In the genomic region with DNA sequence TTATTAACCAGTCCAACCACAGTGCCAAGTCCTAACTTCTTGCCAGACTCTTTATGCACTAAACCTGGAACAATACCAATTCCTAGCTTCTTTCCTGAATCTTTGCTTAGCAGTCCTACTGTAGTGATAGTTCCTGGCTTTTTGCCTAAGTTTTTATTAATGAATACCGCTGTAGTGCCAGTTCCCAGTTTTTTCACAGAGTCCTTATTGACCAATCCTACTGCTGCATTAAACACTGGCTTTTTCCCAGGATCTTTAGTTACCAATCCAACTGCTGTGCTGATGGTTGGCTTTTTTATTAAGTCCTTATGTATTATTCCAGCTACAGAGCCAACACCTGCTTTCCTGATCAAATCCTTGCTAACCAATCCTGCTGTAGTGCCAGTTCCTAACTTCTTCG, we compare ENCODE assay signal across 24 cellular contexts.
DNase-seq lines count a peak whose midpoint lies in the region; ATAC-seq, FAIRE-seq and TF ChIP-seq lines count a peak whose summit lies in the region.
"Had no signal": no experiment of that assay in that cellular context is flagged by ENCODE, and none has a peak within 500 bp of the region (broad histone marks: within the 10 kb centered on the region; RNA-seq: fewer than 3 reads in every experiment).

No MANE protein-coding gene starts in this region.

- H3K27me3 ChIP-seq in KMS-11 (ENCODE audit: insufficient read depth, low read depth) (no peaks in the 10 kb centered on the region), fibroblast of lung (ENCODE audit: control insufficient read depth, insufficient read depth, low read length) (no peaks in the 10 kb centered on the region), pancreas (no peaks in the 10 kb centered on the region), GM23248 (replicated peaks; ENCODE audit: insufficient read depth) (no peaks in the 10 kb centered on the region), adrenal gland (no peaks in the 10 kb centered on the region), breast epithelium (no peaks in the 10 kb centered on the region)
- H3K27me3 ChIP-seq: BLaER1, SJCRH30 had no signal

- H3K27ac ChIP-seq in KMS-11 (no peak overlapping the region), VCaP (peak overlapping the region; percentile 47), fibroblast of lung (ENCODE audit: insufficient read depth, low read length) (no peak overlapping the region), pancreas (no peak overlapping the region), GM23248 (no peak overlapping the region), adrenal gland (no peak overlapping the region), breast epithelium (peak overlapping the region in 1 of 2 donors; percentile 1)
- H3K27ac ChIP-seq: BLaER1, SJCRH30 had no signal

- H3K79me2 ChIP-seq in KMS-11 (ENCODE audit: insufficient read depth, low read depth) (peaks cover 88% of the 10 kb centered on the region), fibroblast of lung (ENCODE audit: control insufficient read depth, insufficient read depth, low read length) (no peaks in the 10 kb centered on the region), GM23248 (ENCODE audit: insufficient read depth) (peaks cover 92% of the 10 kb centered on the region)

- H3K9me3 ChIP-seq in fibroblast of lung (ENCODE audit: control insufficient read depth, insufficient read depth, low read depth, low read length) = no peaks in the 10 kb centered on the region
- H3K9me3 ChIP-seq in pancreas = no peaks in the 10 kb centered on the region
- H3K9me3 ChIP-seq in GM23248 (ENCODE audit: low read depth) = no peaks in the 10 kb centered on the region
- H3K9me3 ChIP-seq in adrenal gland (replicated peaks in 1 of 3) = no peaks in the 10 kb centered on the region
- no peaks in the 10 kb centered on the region for H3K9me3 ChIP-seq in breast epithelium
- H3K9me3 ChIP-seq: Caco-2, SJCRH30 had no signal

- in situ Hi-C loops in GM23248 (cut with MboI) = no loop called here

- TF ChIP-seq CTCF in KMS-11 (conservative IDR thresholded peaks at IDR 0.05; ENCODE audit: low read depth, low read length) (no peak), VCaP (conservative IDR thresholded peaks at IDR 0.05) (no peak), fibroblast of lung (conservative IDR thresholded peaks at IDR 0.05 in 1 of 2, IDR thresholded peaks at IDR 0.05 in 1 of 2; ENCODE audit: low read depth in 1 of 2, low read length in 2 of 2) (no peak), pancreas (IDR thresholded peaks at IDR 0.05) (no peak), lower leg skin (IDR thresholded peaks at IDR 0.05) (no peak), adrenal gland (IDR thresholded peaks at IDR 0.05) (no peak), breast epithelium (IDR thresholded peaks at IDR 0.05) (no peak)

- H4K20me1 ChIP-seq in KMS-11 (ENCODE audit: insufficient read depth) (peaks cover 13% of the 10 kb centered on the region), fibroblast of lung (ENCODE audit: control insufficient read depth, extremely low read depth, insufficient read depth, low read length) (no peaks in the 10 kb centered on the region), GM23248 (ENCODE audit: insufficient read depth) (no peaks in the 10 kb centered on the region; the same call in 1 of the 2 replicates)

- H3K9me2 ChIP-seq in GM23248 (ENCODE audit: insufficient read depth) = no peaks in the 10 kb centered on the region; the same call in 1 of the 2 replicates

- intact Hi-C loops in pancreas (cut with DNase I) = no loop called here
- intact Hi-C loops in lower leg skin (cut with DNase I; ENCODE audit: low total_unique reads) = no loop called here
- intact Hi-C loops in adrenal gland (cut with DNase I) = no loop called here
- intact Hi-C loops in breast epithelium (cut with DNase I; ENCODE audit: low total_unique reads) = no loop called here

- H3K4me3 ChIP-seq in KMS-11 (IDR thresholded peaks at IDR 0.05; ENCODE audit: insufficient read depth, low read depth, low read length) = no peak overlapping the region
- no peak overlapping the region for H3K4me3 ChIP-seq in fibroblast of lung (replicated peaks in 1 of 4; ENCODE audit: control extremely low read depth in 1 of 4, insufficient read depth in 1 of 4, low read depth in 3 of 4, low read length in 4 of 4)
- H3K4me3 ChIP-seq in pancreas = no peak overlapping the region
- no peak overlapping the region for H3K4me3 ChIP-seq in GM23248
- H3K4me3 ChIP-seq in lower leg skin (ENCODE audit: low read depth, poor library complexity, severe bottlenecking) = no peak overlapping the region
- no peak overlapping the region for H3K4me3 ChIP-seq in adrenal gland
- H3K4me3 ChIP-seq in breast epithelium = no peak overlapping the region
- H3K4me3 ChIP-seq: BLaER1, K562, SJCRH30 had no signal

- FAIRE-seq in pancreas (lab: Jason Lieb, UNC) = no peak
- FAIRE-seq: GM12892, RCC 7860 had no signal

- H3K9ac ChIP-seq in KMS-11 (no peak overlapping the region), fibroblast of lung (ENCODE audit: insufficient read depth, low read length) (no peak overlapping the region), GM23248 (no peak overlapping the region)
- H3K9ac ChIP-seq: BLaER1 had no signal

- H2AFZ ChIP-seq in KMS-11 (ENCODE audit: low read depth) (no peak overlapping the region), fibroblast of lung (ENCODE audit: low read length) (no peak overlapping the region), GM23248 (no peak overlapping the region)

- no peak for TF ChIP-seq POLR2A in lower leg skin (IDR thresholded peaks at IDR 0.05)
- TF ChIP-seq POLR2A in adrenal gland (IDR thresholded peaks at IDR 0.05) = no peak
- no peak for TF ChIP-seq POLR2A in breast epithelium (IDR thresholded peaks at IDR 0.05)

- peaks cover 12% of the 10 kb centered on the region for H3F3A ChIP-seq in GM23248 (ENCODE audit: insufficient read depth)

- H3K36me3 ChIP-seq in KMS-11 (ENCODE audit: insufficient read depth) (peaks cover 14% of the 10 kb centered on the region; the same call in 1 of the 2 replicates), fibroblast of lung (ENCODE audit: control insufficient read depth, insufficient read depth, low read length) (no peaks in the 10 kb centered on the region), pancreas (no peaks in the 10 kb centered on the region), GM23248 (ENCODE audit: low read depth) (peaks cover 28% of the 10 kb centered on the region), adrenal gland (replicated peaks in 1 of 2) (peaks cover 0 to 12% of the 10 kb centered on the region in 2 donors), breast epithelium (no peaks in the 10 kb centered on the region)

- ATAC-seq in pancreas = peak; percentile 40 to 75 (median 52)
- ATAC-seq: K562 had no signal

- peaks cover 91% of the 10 kb centered on the region for H3K4me1 ChIP-seq in KMS-11 (ENCODE audit: low read depth, poor library complexity, severe bottlenecking)
- H3K4me1 ChIP-seq in fibroblast of lung (ENCODE audit: control insufficient read depth, extremely low read depth, insufficient read depth, low read length) = no peaks in the 10 kb centered on the region
- H3K4me1 ChIP-seq in pancreas = peaks cover 0 to 6% (median 0%) of the 10 kb centered on the region in 3 donors
- peaks cover 11% of the 10 kb centered on the region for H3K4me1 ChIP-seq in GM23248 (ENCODE audit: insufficient read depth)
- H3K4me1 ChIP-seq in adrenal gland (replicated peaks in 1 of 2) = peaks cover 0 to 14% of the 10 kb centered on the region in 2 donors
- no peaks in the 10 kb centered on the region for H3K4me1 ChIP-seq in breast epithelium
- H3K4me1 ChIP-seq: Caco-2, SJCRH30 had no signal

- WGBS in pancreas, 2 donors = 28 to 39% methylated on average over 2 of the region's 2 CpGs
- WGBS in GM23248 (ENCODE audit: low coverage in 1 of 2, low lambda C conversion rate in 2 of 2, missing lambda C conversion rate in 2 of 2), 2 experiments = 95 to 100% methylated on average over 2 of the region's 2 CpGs
- 50 to 56% methylated on average over 2 of the region's 2 CpGs for WGBS in lower leg skin, 2 donors
- WGBS in adrenal gland, 4 donors = 73 to 86% (median 78%) methylated on average over 2 of the region's 2 CpGs

- H3K4me2 ChIP-seq in KMS-11 (peak overlapping the region; percentile 52; the same call in 1 of the 2 replicates), fibroblast of lung (ENCODE audit: extremely low read depth, insufficient read depth, low read length) (no peak overlapping the region), GM23248 (ENCODE audit: unreplicated experiment) (no peak overlapping the region)
- H3K4me2 ChIP-seq: BLaER1 had no signal

- DNase-seq in fibroblast of lung (ENCODE audit: low read depth in 2 of 2) = peak; percentile 17 to 45
- no peak for DNase-seq in pancreas
- DNase-seq in GM23248 = no peak
- no peak for DNase-seq in lower leg skin (ENCODE audit: low spot score in 2 of 2)
- no peak for DNase-seq in adrenal gland
- DNase-seq in breast epithelium (ENCODE audit: low spot score in 2 of 2) = no peak
- DNase-seq: Caco-2; CD4-positive, alpha-beta memory T cell; DMS153; H7; NCI-H1105; NCI-H146; NCI-H2029; NCI-H2227 treated with DMSO at 0.1 percent for 48 hours; NCI-H524 treated with DMSO at 0.1 percent for 48 hours; NCI-H82; OCI-M1; SJCRH30 had no signal

Comparison
In these comparisons a context has a peak if more than half of its experiments do, and no peak if none do; other contexts are left out.
1. DNase-seq: peak in fibroblast of lung (2 of 2); none in pancreas (0 of 6), GM23248 (single experiment), lower leg skin (0 of 2), adrenal gland (0 of 7) and breast epithelium (0 of 2).